ENCODE assay signal across 20 cellular contexts in genomic region chrX:53704854-53705253, GRCh38. TPM values are rescaled to one million over a fixed set of nuclear protein-coding genes. Genes with fewer than 3 reads are reported as not detected.
DNase-seq lines count a peak whose midpoint lies in the region; ATAC-seq, FAIRE-seq and TF ChIP-seq lines count a peak whose summit lies in the region.
"Had no signal": no experiment of that assay in that cellular context is flagged by ENCODE, and none has a peak within 500 bp of the region (broad histone marks: within the 10 kb centered on the region; RNA-seq: fewer than 3 reads in every experiment).

No MANE protein-coding gene starts in this region.

- SMC1A ChIA-PET in GM12878 (lab: Charles Lee; ENCODE audit: uncharacterized antibody, unreplicated experiment), result interaction anchor here (0.6 to 6.9 kb wide), 9 partner anchors 10 to 55 kb away, joined by 3 to 63 read pairs (median 4); no protein-coding TSS in a partner anchor

- BruUV-seq in OCI-LY7 (replicated peaks; lab: Mats Ljungman, UMichigan) (no TSS peak), GM12878 (replicated peaks; lab: Mats Ljungman, UMichigan) (no TSS peak), mammary epithelial cell (replicated peaks; lab: Mats Ljungman, UMichigan) (no TSS peak)

- 90% methylated on average over 3 of the region's 3 CpGs for WGBS in GM12878 (ENCODE audit: insufficient coverage, insufficient replicate concordance, low lambda C conversion rate, missing lambda C conversion rate)
- WGBS in mammary epithelial cell (ENCODE audit: low coverage, missing lambda C conversion rate), result 92% methylated on average over 1 of the region's 3 CpGs
- 94 to 98% (median 96%) methylated on average over 3 of the region's 3 CpGs for WGBS in heart left ventricle, 4 donors

- H3K36me3 Mint-ChIP-seq in stimulated activated naive B cell treated with anti-CD40 and anti-IgM and Interleukin-4, amounts not matched to agents 10 μg/mL and 1 μg/mL and 100 μg/mL, for 72 hours, result peaks cover 0 to 4% of the 10 kb centered on the region in 2 donors
- H3K36me3 Mint-ChIP-seq: CD8-positive, alpha-beta T cell had no signal

- H3K27me3 Mint-ChIP-seq in stimulated activated naive B cell treated with anti-CD40 and anti-IgM and Interleukin-4, amounts not matched to agents 10 μg/mL and 1 μg/mL and 100 μg/mL, for 72 hours, result no peaks in the 10 kb centered on the region
- H3K27me3 Mint-ChIP-seq: CD4-positive, CD25-positive, alpha-beta regulatory T cell had no signal

- no peak for TF ChIP-seq EP300 in GM12878 (IDR thresholded peaks at IDR 0.05; ENCODE audit: borderline replicate concordance in 1 of 2, control insufficient read depth in 1 of 2, low read depth in 2 of 2, low read length in 2 of 2)

- in situ Hi-C loops in GM12878 (cut with MboI) (no loop called here), mammary epithelial cell (cut with MboI; ENCODE audit: low sequenced_read_pairs in 2 of 2) (no loop called here)

- H3K79me2 ChIP-seq in OCI-LY7 (ENCODE audit: insufficient read depth, low read depth, low read length) (no peaks in the 10 kb centered on the region), GM12878 (ENCODE audit: control insufficient read depth, insufficient read depth, low read length) (no peaks in the 10 kb centered on the region), mammary epithelial cell (ENCODE audit: insufficient read depth, low read length) (no peaks in the 10 kb centered on the region)

- no peak overlapping the region for H3K4me3 ChIP-seq in OCI-LY7 (ENCODE audit: low read depth, low read length, poor library complexity, severe bottlenecking)
- H3K4me3 ChIP-seq in GM12878, result no peak overlapping the region
- H3K4me3 ChIP-seq in mammary epithelial cell (replicated peaks in 1 of 3; ENCODE audit: insufficient read depth in 1 of 3, low read depth in 2 of 3, low read length in 3 of 3), result no peak overlapping the region
- H3K4me3 ChIP-seq in heart left ventricle, result no peak overlapping the region
- H3K4me3 ChIP-seq: BLaER1, GM23248 had no signal

- DNase-seq in GM12892 (ENCODE audit: insufficient read length), result no peak
- no peak for DNase-seq in OCI-LY7 (ENCODE audit: low spot score)
- DNase-seq in GM12878 (ENCODE audit: low read depth, low spot score), result no peak
- no peak for DNase-seq in stimulated activated naive B cell treated with anti-CD40 and anti-IgM and Interleukin-4, amounts not matched to agents 10 μg/mL and 1 μg/mL and 100 μg/mL, for 72 hours
- DNase-seq in mammary epithelial cell, result no peak
- no peak for DNase-seq in heart left ventricle
- no peak for DNase-seq in D721Med (ENCODE audit: insufficient read length, low spot score)
- DNase-seq: Caco-2; CD4-positive, CD25-positive, alpha-beta regulatory T cell; CD8-positive, alpha-beta T cell; DMS 273 treated with DMSO at 0.1 percent for 48 hours; DMS79; EL; GDM1; GM23248; H7; HCEC 1CT had no signal

- H3K36me3 ChIP-seq in OCI-LY7 (ENCODE audit: insufficient read depth, low read length) (no peaks in the 10 kb centered on the region), GM12878 (ENCODE audit: control insufficient read depth in 2 of 2, insufficient read depth in 2 of 2, low read length in 1 of 2) (no peaks in the 10 kb centered on the region), mammary epithelial cell (ENCODE audit: insufficient read depth, low read length) (no peaks in the 10 kb centered on the region), heart left ventricle (no peaks in the 10 kb centered on the region)
- H3K36me3 ChIP-seq: BLaER1 had no signal

- H3K4me3 Mint-ChIP-seq in stimulated activated naive B cell treated with anti-CD40 and anti-IgM and Interleukin-4, amounts not matched to agents 10 μg/mL and 1 μg/mL and 100 μg/mL, for 72 hours, result no peak overlapping the region
- H3K4me3 Mint-ChIP-seq: CD4-positive, CD25-positive, alpha-beta regulatory T cell; CD8-positive, alpha-beta T cell had no signal

- dilution Hi-C loops in mammary epithelial cell (cut with HindIII; ENCODE audit: low sequenced_read_pairs), result no loop called here

- RAD21 ChIA-PET in GM12878 (lab: Charles Lee; ENCODE audit: unreplicated experiment), result interaction anchor here (0.8 to 3.3 kb wide), 4 partner anchors 10 to 21 kb away, joined by 3 to 20 read pairs (median 9); partner anchors contain the start of gene HUWE1

- H3K27me3 ChIP-seq in GM12878 (replicated peaks in 1 of 2; ENCODE audit: control insufficient read depth in 2 of 2, insufficient read depth in 2 of 2, low read length in 1 of 2) (no peaks in the 10 kb centered on the region), mammary epithelial cell (ENCODE audit: insufficient read depth, low read length) (peaks cover 2% of the 10 kb centered on the region), heart left ventricle (peaks cover 0 to 11% (median 0%) of the 10 kb centered on the region in 9 donors)

- H3K9me3 Mint-ChIP-seq in stimulated activated naive B cell treated with anti-CD40 and anti-IgM and Interleukin-4, amounts not matched to agents 10 μg/mL and 1 μg/mL and 100 μg/mL, for 72 hours, result peaks cover 0 to 4% of the 10 kb centered on the region in 2 donors

- H4K20me1 ChIP-seq in OCI-LY7 (ENCODE audit: insufficient read depth, low read length) (no peaks in the 10 kb centered on the region), GM12878 (ENCODE audit: control insufficient read depth, insufficient read depth) (no peaks in the 10 kb centered on the region), mammary epithelial cell (ENCODE audit: insufficient read depth, low read length) (no peaks in the 10 kb centered on the region)
- H4K20me1 ChIP-seq: BLaER1 had no signal

- H3K9ac ChIP-seq in GM12878 (ENCODE audit: control insufficient read depth, insufficient read depth, low read length), result no peak overlapping the region
- H3K9ac ChIP-seq in mammary epithelial cell (ENCODE audit: insufficient read depth, low read length), result no peak overlapping the region
- H3K9ac ChIP-seq: BLaER1, GM23248 had no signal

- no peaks in the 10 kb centered on the region for H3K9me3 ChIP-seq in OCI-LY7 (ENCODE audit: low read length)
- H3K9me3 ChIP-seq in GM12878 (replicated peaks; ENCODE audit: control insufficient read depth, insufficient read depth, low read length), result peaks cover under 1% of the 10 kb centered on the region; the same call in 2 of the 3 replicates
- H3K9me3 ChIP-seq in mammary epithelial cell (replicated peaks; ENCODE audit: insufficient read depth, low read length), result no peaks in the 10 kb centered on the region
- peaks cover 0 to 9% (median 0%) of the 10 kb centered on the region in 12 donors for H3K9me3 ChIP-seq in heart left ventricle
- H3K9me3 ChIP-seq: Caco-2 had no signal

- TF ChIP-seq RAD21 in GM12878 (IDR thresholded peaks at IDR 0.05; ENCODE audit: insufficient read depth, low read depth, low read length), result no peak

- intact Hi-C loops in OCI-LY7 (cut with micrococcal nuclease; ENCODE audit: unreplicated experiment) (no loop called here), GM12878 (cut with micrococcal nuclease; ENCODE audit: unreplicated experiment) (no loop called here), mammary epithelial cell (cut with micrococcal nuclease) (no loop called here), heart left ventricle (cut with DNase I) (no loop called here)

- peaks cover 19% of the 10 kb centered on the region for H3K4me1 ChIP-seq in OCI-LY7 (ENCODE audit: insufficient read depth, low read length, poor library complexity, severe bottlenecking)
- H3K4me1 ChIP-seq in GM12878 (ENCODE audit: control insufficient read depth, insufficient read depth, low read length), result no peaks in the 10 kb centered on the region; the same call in 1 of the 2 replicates
- H3K4me1 ChIP-seq in mammary epithelial cell (ENCODE audit: insufficient read depth, low read length), result no peaks in the 10 kb centered on the region
- H3K4me1 ChIP-seq in heart left ventricle, result no peaks in the 10 kb centered on the region
- H3K4me1 ChIP-seq: BLaER1, Caco-2 had no signal

- peak overlapping the region; percentile 16; the same call in 1 of the 2 replicates for H3K4me2 ChIP-seq in OCI-LY7 (ENCODE audit: low read length)
- no peak overlapping the region for H3K4me2 ChIP-seq in GM12878 (ENCODE audit: control insufficient read depth, insufficient read depth)
- H3K4me2 ChIP-seq in mammary epithelial cell (ENCODE audit: insufficient read depth, low read depth, low read length), result no peak overlapping the region
- H3K4me2 ChIP-seq: BLaER1 had no signal

- POLR2A ChIA-PET in OCI-LY7 (lab: Charles Lee) (interaction anchor here (1.2 to 1.6 kb wide), 3 partner anchors 10 to 18 kb away, joined by 3 to 7 read pairs (median 6); partner anchors contain the start of gene HUWE1), GM12878 (lab: Charles Lee) (interaction anchor here (1.0 to 2.2 kb wide), 7 partner anchors 10 to 31 kb away, joined by 3 to 9 read pairs (median 3); partner anchors contain the start of gene HUWE1)

- H3K27ac ChIP-seq in OCI-LY7 (ENCODE audit: low read depth, low read length, poor library complexity, severe bottlenecking) (peak overlapping the region; percentile 69), GM12878 (ENCODE audit: control insufficient read depth, insufficient read depth) (no peak overlapping the region), mammary epithelial cell (ENCODE audit: insufficient read depth, low read depth, low read length) (no peak overlapping the region), heart left ventricle (no peak overlapping the region)
- H3K27ac ChIP-seq: BLaER1, C4-2B, GM23248 had no signal

- CTCF ChIA-PET in OCI-LY7 (lab: Charles Lee; ENCODE audit: unreplicated experiment), result no interaction called here
- CTCF ChIA-PET in GM12878 (lab: Yijun Ruan, JAX), result interaction anchor here (0.8 to 4.7 kb wide), 2 partner anchors 10 to 19 kb away, joined by 3 to 41 read pairs; no protein-coding TSS in a partner anchor
- CTCF ChIA-PET in mammary epithelial cell (lab: Charles Lee; ENCODE audit: low non-redundant PET), result no interaction called here

- TF ChIP-seq CTCF in OCI-LY7 (conservative IDR thresholded peaks at IDR 0.05; ENCODE audit: low read length), result no peak
- TF ChIP-seq CTCF in GM12878 (IDR thresholded peaks at IDR 0.05 in 2 of 3, conservative IDR thresholded peaks at IDR 0.05 in 1 of 3; ENCODE audit: control insufficient read depth in 2 of 3, extremely low read depth in 1 of 3, insufficient read depth in 1 of 3, low read depth in 3 of 3, low read length in 3 of 3), result no peak
- no peak for TF ChIP-seq CTCF in mammary epithelial cell (conservative IDR thresholded peaks at IDR 0.05 in 1 of 2, IDR thresholded peaks at IDR 0.05 in 1 of 2; ENCODE audit: extremely low read depth in 1 of 2, insufficient read depth in 1 of 2, low read depth in 1 of 2, low read length in 2 of 2)
- no peak for TF ChIP-seq CTCF in heart left ventricle (IDR thresholded peaks at IDR 0.05)
- TF ChIP-seq CTCF in D721Med (IDR thresholded peaks at IDR 0.05; ENCODE audit: insufficient read depth, missing control alignments), result no peak

- peak overlapping the region; percentile 62 for H3K27ac Mint-ChIP-seq in stimulated activated naive B cell treated with anti-CD40 and anti-IgM and Interleukin-4, amounts not matched to agents 10 μg/mL and 1 μg/mL and 100 μg/mL, for 72 hours
- H3K27ac Mint-ChIP-seq: CD4-positive, CD25-positive, alpha-beta regulatory T cell; CD8-positive, alpha-beta T cell had no signal

- H3K4me1 Mint-ChIP-seq in stimulated activated naive B cell treated with anti-CD40 and anti-IgM and Interleukin-4, amounts not matched to agents 10 μg/mL and 1 μg/mL and 100 μg/mL, for 72 hours, result peaks cover 7 to 13% of the 10 kb centered on the region in 2 donors
- H3K4me1 Mint-ChIP-seq: CD4-positive, CD25-positive, alpha-beta regulatory T cell had no signal

- ATAC-seq in GM12878, result no peak; the same call in 2 of the 3 replicates
- ATAC-seq in stimulated activated naive B cell treated with anti-CD40 and anti-IgM and Interleukin-4, amounts not matched to agents 10 μg/mL and 1 μg/mL and 100 μg/mL, for 72 hours (replicated peaks), result no peak
- no peak for ATAC-seq in heart left ventricle
- ATAC-seq: CD8-positive, alpha-beta T cell had no signal

- H3K9me2 ChIP-seq in OCI-LY7 (ENCODE audit: insufficient read depth, low read length), result no peaks in the 10 kb centered on the region

- FAIRE-seq in GM12892 (lab: Jason Lieb, UNC) (peak; percentile 38), GM12878 (lab: Jason Lieb, UNC) (no peak), D721Med (lab: Jason Lieb, UNC) (no peak)
- FAIRE-seq: H1 had no signal

- TF ChIP-seq POLR2A in GM12892 (IDR thresholded peaks at IDR 0.05; ENCODE audit: low read depth, low read length), result no peak
- no peak for TF ChIP-seq POLR2A in GM12878 (IDR thresholded peaks at IDR 0.05; ENCODE audit: low read depth, low read length)
- no peak for TF ChIP-seq POLR2A in heart left ventricle (IDR thresholded peaks at IDR 0.05)

- peak overlapping the region; percentile 88; the same call in 1 of the 2 replicates for H2AFZ ChIP-seq in OCI-LY7 (ENCODE audit: low read length)
- H2AFZ ChIP-seq in GM12878 (ENCODE audit: control insufficient read depth, low read depth, low read length), result no peak overlapping the region
- no peak overlapping the region for H2AFZ ChIP-seq in mammary epithelial cell (ENCODE audit: low read depth, low read length)
- H2AFZ ChIP-seq: GM23248 had no signal

RNA-seq across cellular contexts. Expression of gene HUWE1, which starts 18.3 kb away (rescaled TPM):
- 79.8 TPM for polyA plus RNA-seq in GM12892 (2012; ENCODE audit: missing spikeins)
- total RNA-seq in OCI-LY7 (2014; rRNA removed; shearing (Covaris generic)), result 90.7 and 116 TPM in 2 replicates
- total RNA-seq in OCI-LY7 (2022), result 264 and 269 TPM in 2 replicates
- 335 and 348 TPM in 2 replicates for total RNA-seq in GM12878 (2013; cell fraction: nucleolus; rRNA removed)
- total RNA-seq in GM12878 (2014; rRNA removed), result 99.9 and 104 TPM in 2 replicates
- total RNA-seq in GM12878 (2014; rRNA removed; fragmentation: Illumina TruSeq; extraction: Trizol), result 96.6 and 101 TPM in 2 replicates
- 269 and 280 TPM in 2 replicates for total RNA-seq in GM12878 (2021)
- 73.9 TPM for polyA plus RNA-seq in GM12878 (2011; ENCODE audit: low read depth)
- polyA plus RNA-seq in GM12878 (2011; rRNA removed), result 100 and 136 TPM in 2 replicates
- polyA plus RNA-seq in GM12878 (2011; cell fraction: cytosol; rRNA removed), result 108 and 146 TPM in 2 replicates
- polyA plus RNA-seq in GM12878 (2011; cell fraction: nucleus; rRNA removed), result 286 and 327 TPM in 2 replicates
- 90.8 and 92.9 TPM in 2 replicates for polyA plus RNA-seq in GM12878 (2012)
- 149 TPM in 2 replicates for polyA plus RNA-seq in GM12878 (2014; fragmentation: Illumina TruSeq; extraction: Trizol)
- polyA plus RNA-seq in GM12878 (2014; fragmentation: Nextera tagmentation; extraction: Ambion mirVana), result 10 to 100 TPM; 35.9 to 39.0 TPM
- polyA plus RNA-seq in GM12878 (2014; rRNA removed), result 114 and 125 TPM in 2 replicates
- polyA plus RNA-seq in GM12878 (2016; fragmentation: Nextera tagmentation; extraction: Ambion mirVana), result 10 to 100 TPM; 52.5 to 57.3 TPM
- 383 and 668 TPM in 2 replicates for polyA minus RNA-seq in GM12878 (2011; rRNA and poly(A)+ RNA removed)
- 147 and 181 TPM in 2 replicates for polyA minus RNA-seq in GM12878 (2011; cell fraction: cytosol; rRNA and poly(A)+ RNA removed)
- 139 and 215 TPM in 2 replicates for polyA minus RNA-seq in GM12878 (2011; cell fraction: nucleus; rRNA and poly(A)+ RNA removed)
- total RNA-seq in mammary epithelial cell, result 100 to 1,000 TPM; 169 to 235 TPM
- 76.2 TPM for polyA plus RNA-seq in mammary epithelial cell
- 612 TPM for polyA minus RNA-seq in mammary epithelial cell
- total RNA-seq in heart left ventricle, result 100 to 1,000 TPM; 122 to 222 (median 172) TPM
- polyA plus RNA-seq in heart left ventricle, result 100 to 1,000 TPM in 1 of 2 donors, 10 to 100 TPM in 1; 34.7 to 104 TPM
